22 cellular contexts compared by ENCODE assay signal in genomic region chr3:10285307-10285706, GRCh38. TPM values are rescaled to one million over a fixed set of nuclear protein-coding genes. Genes with fewer than 3 reads are reported as not detected.
DNase-seq lines count a peak whose midpoint lies in the region; ATAC-seq and TF ChIP-seq lines count a peak whose summit lies in the region.
"Had no signal": no experiment of that assay in that cellular context is flagged by ENCODE, and none has a peak within 500 bp of the region (broad histone marks: within the 10 kb centered on the region; RNA-seq: fewer than 3 reads in every experiment).

No MANE protein-coding gene starts in this region.

- TF ChIP-seq CTCF in HEK293 (tag by site-specific recombination; IDR thresholded peaks at IDR 0.05), result no peak
- TF ChIP-seq CTCF in nephron progenitor cell (IDR thresholded peaks at IDR 0.05), result no peak
- TF ChIP-seq CTCF in ovary (IDR thresholded peaks at IDR 0.05), result no peak

- no peaks in the 10 kb centered on the region for H3K27me3 ChIP-seq in ovary
- H3K27me3 ChIP-seq: cardiac muscle cell, neutrophil had no signal

- peaks cover 92% of the 10 kb centered on the region for H3K36me3 Mint-ChIP-seq in activated T-cell treated with anti-CD3 and anti-CD28 coated beads, Interleukin-2, amount 50 U/mL, for 24 hours (ENCODE audit: low read depth)
- H3K36me3 Mint-ChIP-seq in activated T-cell treated with anti-CD3 and anti-CD28 coated beads, Interleukin-2, amount 50 U/mL, for 4 hours (ENCODE audit: insufficient read depth), result peaks cover 24% of the 10 kb centered on the region
- H3K36me3 Mint-ChIP-seq in dendritic cell treated with granulocyte-macrophage colony-stimulating factor and Interleukin-4, amounts not matched to agents 40 ng/mL and 50 ng/mL, for 4 days (ENCODE audit: low read depth), result peaks cover 92% of the 10 kb centered on the region
- H3K36me3 Mint-ChIP-seq in nephron progenitor cell (ENCODE audit: low read depth), result peaks cover 9% of the 10 kb centered on the region

- H3K9me3 ChIP-seq in HEK293 (ENCODE audit: control insufficient read depth, insufficient read depth, low read depth, low read length) (no peaks in the 10 kb centered on the region), ovary (no peaks in the 10 kb centered on the region)
- H3K9me3 ChIP-seq: neutrophil, thoracic aorta had no signal

- peak overlapping the region; percentile 78 for H3K27ac Mint-ChIP-seq in activated T-cell treated with anti-CD3 and anti-CD28 coated beads, Interleukin-2, amount 50 U/mL, for 24 hours
- H3K27ac Mint-ChIP-seq in dendritic cell treated with granulocyte-macrophage colony-stimulating factor and Interleukin-4, amounts not matched to agents 40 ng/mL and 50 ng/mL, for 4 days, result peak overlapping the region; percentile 33
- peak overlapping the region; percentile 37 for H3K27ac Mint-ChIP-seq in nephron progenitor cell

- intact Hi-C loops in dendritic cell treated with granulocyte-macrophage colony-stimulating factor and Interleukin-4, amounts not matched to agents 40 ng/mL and 50 ng/mL, for 4 days (cut with micrococcal nuclease), result no loop called here
- intact Hi-C loops in ovary (cut with DNase I), result no loop called here

- TF ChIP-seq EP300 in ovary (IDR thresholded peaks at IDR 0.05), result no peak

- H3K4me1 ChIP-seq in HEK293 (ENCODE audit: control insufficient read depth, insufficient read depth, low read length) (no peaks in the 10 kb centered on the region), ovary (ENCODE audit: insufficient read depth) (no peaks in the 10 kb centered on the region)

- H3K9me3 Mint-ChIP-seq in activated T-cell treated with anti-CD3 and anti-CD28 coated beads, Interleukin-2, amount 50 U/mL, for 24 hours, result no peaks in the 10 kb centered on the region
- H3K9me3 Mint-ChIP-seq in activated T-cell treated with anti-CD3 and anti-CD28 coated beads, Interleukin-2, amount 50 U/mL, for 4 hours, result no peaks in the 10 kb centered on the region
- no peaks in the 10 kb centered on the region for H3K9me3 Mint-ChIP-seq in dendritic cell treated with granulocyte-macrophage colony-stimulating factor and Interleukin-4, amounts not matched to agents 40 ng/mL and 50 ng/mL, for 4 days
- H3K9me3 Mint-ChIP-seq in nephron progenitor cell, result no peaks in the 10 kb centered on the region

- no peak for TF ChIP-seq POLR2A in ovary (IDR thresholded peaks at IDR 0.05)

- no peak overlapping the region for H3K4me3 Mint-ChIP-seq in activated T-cell treated with anti-CD3 and anti-CD28 coated beads, Interleukin-2, amount 50 U/mL, for 24 hours
- no peak overlapping the region for H3K4me3 Mint-ChIP-seq in activated T-cell treated with anti-CD3 and anti-CD28 coated beads, Interleukin-2, amount 50 U/mL, for 4 hours
- H3K4me3 Mint-ChIP-seq in dendritic cell treated with granulocyte-macrophage colony-stimulating factor and Interleukin-4, amounts not matched to agents 40 ng/mL and 50 ng/mL, for 4 days, result no peak overlapping the region
- no peak overlapping the region for H3K4me3 Mint-ChIP-seq in nephron progenitor cell

- H3K4me3 ChIP-seq in HEK293 (ENCODE audit: low read depth, low read length) (no peak overlapping the region), ovary (no peak overlapping the region)
- H3K4me3 ChIP-seq: cardiac muscle cell, thoracic aorta had no signal

- H3K27me3 Mint-ChIP-seq in activated T-cell treated with anti-CD3 and anti-CD28 coated beads, Interleukin-2, amount 50 U/mL, for 24 hours, result no peaks in the 10 kb centered on the region
- no peaks in the 10 kb centered on the region for H3K27me3 Mint-ChIP-seq in activated T-cell treated with anti-CD3 and anti-CD28 coated beads, Interleukin-2, amount 50 U/mL, for 4 hours (ENCODE audit: low read depth)
- no peaks in the 10 kb centered on the region for H3K27me3 Mint-ChIP-seq in dendritic cell treated with granulocyte-macrophage colony-stimulating factor and Interleukin-4, amounts not matched to agents 40 ng/mL and 50 ng/mL, for 4 days
- no peaks in the 10 kb centered on the region for H3K27me3 Mint-ChIP-seq in nephron progenitor cell (ENCODE audit: low read depth, poor library complexity)

- POLR2A ChIA-PET in HEK293 (lab: Yijun Ruan, JAX), result no interaction called here

- H3K27ac ChIP-seq in HEK293 (ENCODE audit: extremely low read depth, low read depth, low read length), result no peak overlapping the region
- no peak overlapping the region for H3K27ac ChIP-seq in ovary
- H3K27ac ChIP-seq: cardiac muscle cell, neutrophil, thoracic aorta had no signal

- ATAC-seq in activated T-cell treated with anti-CD3 and anti-CD28 coated beads, Interleukin-2, amount 50 U/mL, for 4 hours, result no peak
- ATAC-seq in HG02623 (IDR thresholded peaks at IDR 0.05; ENCODE audit: unreplicated experiment), result no peak
- ATAC-seq: HepG2, left lobe of liver had no signal

- peaks cover 59% of the 10 kb centered on the region for H3K4me1 Mint-ChIP-seq in activated T-cell treated with anti-CD3 and anti-CD28 coated beads, Interleukin-2, amount 50 U/mL, for 24 hours (ENCODE audit: low read depth)
- H3K4me1 Mint-ChIP-seq in activated T-cell treated with anti-CD3 and anti-CD28 coated beads, Interleukin-2, amount 50 U/mL, for 4 hours (ENCODE audit: low read depth), result peaks cover 40% of the 10 kb centered on the region
- H3K4me1 Mint-ChIP-seq in dendritic cell treated with granulocyte-macrophage colony-stimulating factor and Interleukin-4, amounts not matched to agents 40 ng/mL and 50 ng/mL, for 4 days (ENCODE audit: low read depth), result peaks cover 25% of the 10 kb centered on the region
- peaks cover 29% of the 10 kb centered on the region for H3K4me1 Mint-ChIP-seq in nephron progenitor cell

- DNase-seq in activated T-cell treated with anti-CD3 and anti-CD28 coated beads, Interleukin-2, amount 50 U/mL, for 24 hours, result no peak
- no peak for DNase-seq in activated T-cell treated with anti-CD3 and anti-CD28 coated beads, Interleukin-2, amount 50 U/mL, for 4 hours
- DNase-seq in nephron progenitor cell (no peak), NCI-H82 (lab: John Stamatoyannopoulos, UW) (no peak), ovary (no peak)
- DNase-seq: activated CD4-positive, CD25-positive, alpha-beta regulatory T cell treated with anti-CD3 and anti-CD28 coated beads, Interleukin-2, amount 50 U/mL, for 72 hours; activated T-cell treated with anti-CD3 and anti-CD28 coated beads for 4 hours; DMS79 treated with DMSO at 0.1 percent for 48 hours; NCI-H1436 treated with DMSO at 0.1 percent for 48 hours; NCI-H748 treated with DMSO at 0.1 percent for 48 hours; T1000 had no signal

- CTCF ChIA-PET in HEK293 (lab: Yijun Ruan, JAX), result no interaction called here

- H3K36me3 ChIP-seq in HEK293 (ENCODE audit: control insufficient read depth in 2 of 2, insufficient read depth in 1 of 2, low read length in 2 of 2) (peaks cover 11 to 85% of the 10 kb centered on the region in 2 experiments), ovary (no peaks in the 10 kb centered on the region)

TF ChIP-seq in HEK293, 187 proteins besides CTCF, POLR2A, EP300 and RAD21:
- TF ChIP-seq PRDM1 (tag by site-specific recombination; IDR thresholded peaks at IDR 0.05), result peak; percentile 95
- no peak for TF ChIP-seq ZNF660 (tag by site-specific recombination; IDR thresholded peaks at IDR 0.05)
- no peak for TF ChIP-seq ZNF354C (tag by site-specific recombination; IDR thresholded peaks at IDR 0.05; ENCODE audit: borderline replicate concordance, low read depth)
- TF ChIP-seq FEZF1 (tag by site-specific recombination; IDR thresholded peaks at IDR 0.05), result no peak
TF ChIP-seq in HEK293: peak in this region for 1.

RNA-seq across cellular contexts. Expression of gene GHRL, which starts 7.4 kb away (rescaled TPM):
- under 1 TPM; 0.45 to 0.96 (median 0.63) TPM for total RNA-seq in activated T-cell treated with anti-CD3 and anti-CD28 coated beads, Interleukin-2, amount 50 U/mL, for 4 hours
- 1 to 10 TPM in 5 of 7 donors, under 1 TPM in 2; 0.24 to 2.4 (median 1.7) TPM for total RNA-seq in ovary
- under 1 TPM; 0.23 to 0.34 TPM for polyA plus RNA-seq in ovary
- total RNA-seq: glomerular endothelial cell, MCF 10A, SK-MEL-5 had no signal
- polyA plus RNA-seq: HepG2 had no signal

RNA-seq across cellular contexts. Expression of gene SEC13, which starts 35.6 kb away (rescaled TPM):
- total RNA-seq in activated T-cell treated with anti-CD3 and anti-CD28 coated beads, Interleukin-2, amount 50 U/mL, for 4 hours, result 100 to 1,000 TPM; 143 to 154 (median 153) TPM
- 10 to 100 TPM; 48.8 to 93.6 (median 74.5) TPM for total RNA-seq in ovary
- 10 to 100 TPM; 47.6 to 75.5 TPM for polyA plus RNA-seq in ovary

RNA-seq across cellular contexts. Expression of gene TATDN2, which starts 37.0 kb away (rescaled TPM):
- 10 to 100 TPM; 66.5 to 70.2 (median 66.5) TPM for total RNA-seq in activated T-cell treated with anti-CD3 and anti-CD28 coated beads, Interleukin-2, amount 50 U/mL, for 4 hours
- 10 to 100 TPM; 17.3 to 46.4 (median 41.2) TPM for total RNA-seq in ovary
- polyA plus RNA-seq in ovary, result 10 to 100 TPM; 25.3 to 29.4 TPM
